Comparison of ENCODE assay signal across 29 cellular contexts in genomic region chr11:82268627-82269026, GRCh38.
"Had no signal": no experiment of that assay in that cellular context is flagged by ENCODE, and none has a peak within 500 bp of the region (broad histone marks: within the 10 kb centered on the region; RNA-seq: fewer than 3 reads in every experiment).

No MANE protein-coding gene starts in this region.

- H3K9me3 ChIP-seq: Peyer's patch, SJCRH30 had no signal

- H3K27ac ChIP-seq: PC-9, Peyer's patch, SJCRH30 had no signal

- ATAC-seq: HepG2, Right ventricle myocardium inferior, SK-N-SH treated with all-trans-retinoic acid at 6 μM for 48 hours, T-helper 17 cell had no signal

- H3K4me2 ChIP-seq: PC-9 had no signal

- H2AFZ ChIP-seq: PC-9 had no signal

- H3K36me3 ChIP-seq: Peyer's patch, SJCRH30 had no signal

- H3K4me3 ChIP-seq: PC-9, Peyer's patch, SJCRH30 had no signal

- DNase-seq: IMR-90; Kasumi-1; KG1; MV-4-11; NCI-H1048; NCI-H1105; NCI-H1417; NCI-H1436 treated with DMSO at 0.1 percent for 48 hours; NCI-H1694; NCI-H187 treated with DMSO at 0.1 percent for 48 hours; NCI-H2029 treated with DMSO at 0.1 percent for 48 hours; NCI-H2107; NCI-H226; NCI-H446; NCI-H510A; NCI-H524 treated with DMSO at 0.1 percent for 48 hours; NCI-H69; NCI-H774; NK-92 treated with Interleukin-12 subunit alpha and Interleukin-12 subunit beta, amount 100 ng/mL, for 24 hours; OCI-M1; PC-9; Peyer's patch; SHP77 treated with DMSO at 0.1 percent for 48 hours; SJCRH30; T-helper 1 cell; T-helper 17 cell had no signal

- H3K4me1 ChIP-seq: Peyer's patch, SJCRH30 had no signal

- H3K27me3 ChIP-seq: Peyer's patch, SJCRH30 had no signal

- FAIRE-seq: HepG2 had no signal
